7 cellular contexts compared by ENCODE assay signal in the genomic region with DNA sequence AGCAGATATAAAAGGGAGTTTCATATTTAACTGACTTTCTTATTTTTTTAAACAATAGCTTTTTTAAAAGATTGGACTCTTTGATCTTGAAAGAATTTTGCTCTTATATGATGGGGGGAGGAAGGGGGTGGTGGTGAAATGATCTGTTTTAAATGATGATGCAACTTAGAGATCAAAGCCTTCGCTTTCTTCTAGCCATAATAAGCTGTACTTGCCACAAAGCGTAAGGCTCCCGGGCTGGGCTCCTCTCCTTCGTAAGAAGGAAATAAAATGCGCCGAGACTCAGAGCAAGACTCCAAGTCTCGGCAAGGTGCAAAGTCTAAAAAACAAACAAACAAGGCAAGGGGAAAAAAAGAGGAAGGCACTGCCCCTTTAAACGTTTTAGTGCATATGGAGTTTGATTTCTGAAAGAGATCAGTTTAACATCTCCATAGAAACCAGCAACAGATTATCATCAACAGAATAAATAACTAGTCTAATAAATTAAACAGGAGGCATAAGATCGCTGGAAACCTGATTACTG. TPM values are rescaled to one million over a fixed set of nuclear protein-coding genes. Genes with fewer than 3 reads are reported as not detected.
DNase-seq lines count a peak whose midpoint lies in the region; ATAC-seq, FAIRE-seq and TF ChIP-seq lines count a peak whose summit lies in the region.

No MANE protein-coding gene starts in this region.

- H4K12ac ChIP-seq in trophoblast cell (ENCODE audit: low read depth, low read length): no peak overlapping the region

- H3K27me3 ChIP-seq in H1 (replicated peaks in 1 of 4; ENCODE audit: control insufficient read depth in 3 of 4, extremely low read depth in 1 of 4, insufficient read depth in 3 of 4, low read length in 3 of 4): peaks cover 9 to 27% (median 21%) of the 10 kb centered on the region in 4 experiments; a peak in 6 of 7 replicates
- peaks cover 32% of the 10 kb centered on the region for H3K27me3 ChIP-seq in trophoblast cell (ENCODE audit: insufficient read depth, low read length)

- TF ChIP-seq CTCF in H1 (IDR thresholded peaks at IDR 0.05; ENCODE audit: control extremely low read depth in 1 of 3, insufficient read depth in 1 of 3, low read depth in 1 of 3, low read length in 3 of 3): no peak

- peaks cover 0 to 2% of the 10 kb centered on the region in 2 experiments for H4K20me1 ChIP-seq in H1 (replicated peaks in 1 of 2; ENCODE audit: control insufficient read depth in 1 of 2, insufficient read depth in 2 of 2, low read length in 2 of 2)

- 4% methylated on average over 9 of the region's 9 CpGs; no CpG with 5 or more reads in 1 of the 2 experiments for WGBS in H1 (ENCODE audit: extremely low coverage in 1 of 2, insufficient coverage in 1 of 2, insufficient read length in 1 of 2, insufficient replicate concordance in 2 of 2, low coverage in 1 of 2, low lambda C conversion rate in 2 of 2, missing lambda C conversion rate in 1 of 2), 2 experiments
- no CpG with 5 or more reads among the region's 9 CpGs for WGBS in trophoblast cell (ENCODE audit: extremely low coverage, insufficient coverage, insufficient read length)

- peak overlapping the region; percentile 98 to 99 for H3K4me2 ChIP-seq in H1 (ENCODE audit: insufficient read depth in 1 of 2, low read depth in 2 of 2, low read length in 2 of 2)
- H3K4me2 ChIP-seq in trophoblast cell (ENCODE audit: low read length): peak overlapping the region; percentile 49

- H3K36me3 ChIP-seq in H1 (ENCODE audit: control insufficient read depth in 2 of 4, insufficient read depth in 4 of 4, low read length in 3 of 4): no peaks in the 10 kb centered on the region
- no peaks in the 10 kb centered on the region for H3K36me3 ChIP-seq in trophoblast cell (ENCODE audit: control insufficient read depth in 1 of 2, insufficient read depth in 2 of 2, low read length in 2 of 2)

- H3K4me3 ChIP-seq in H1 (ENCODE audit: extremely low read depth in 1 of 4, insufficient read depth in 2 of 4, low read depth in 3 of 4, low read length in 4 of 4) (peak overlapping the region; percentile 27 to 82 (median 58); a peak in 7 of 8 replicates), trophoblast cell (ENCODE audit: low read depth, low read length) (no peak overlapping the region)

- no peak for TF ChIP-seq EP300 in H1 (IDR thresholded peaks at IDR 0.05; ENCODE audit: borderline replicate concordance in 1 of 2, low read depth in 2 of 2, low read length in 2 of 2)

- POLR2A ChIA-PET in H1 (lab: Charles Lee; ENCODE audit: partially characterized antibody): interaction anchor here (0.7 to 1.1 kb wide), 3 partner anchors 22 to 787 kb away, joined by 3 to 4 read pairs (median 3); no protein-coding TSS in a partner anchor

- H3K18ac ChIP-seq in H1 (ENCODE audit: extremely low read depth, low read length) (no peak overlapping the region), trophoblast cell (ENCODE audit: low read length) (no peak overlapping the region)

- H2BK120ac ChIP-seq in H1 (replicated peaks; ENCODE audit: low read depth, low read length) (no peak overlapping the region), trophoblast cell (ENCODE audit: insufficient read depth, low read length, poor library complexity) (no peak overlapping the region)

- H3K56ac ChIP-seq in H1 (replicated peaks; ENCODE audit: insufficient read length, low read depth, low read length): no peak overlapping the region

- H2BK12ac ChIP-seq in H1 (ENCODE audit: low read depth, low read length): no peak overlapping the region
- no peak overlapping the region for H2BK12ac ChIP-seq in trophoblast cell (ENCODE audit: low read length)

- CTCF ChIA-PET in H1 (lab: Charles Lee; ENCODE audit: partially characterized antibody): interaction anchor here (0.6 to 2.4 kb wide), 19 partner anchors 17 to 190 kb away, joined by 3 to 11 read pairs (median 3); no protein-coding TSS in a partner anchor

- H3K4me1 ChIP-seq in H1 (replicated peaks in 1 of 4; ENCODE audit: control insufficient read depth in 3 of 4, insufficient read depth in 4 of 4, low read length in 3 of 4) (peaks cover 2 to 15% (median 9%) of the 10 kb centered on the region in 4 experiments), trophoblast cell (ENCODE audit: control insufficient read depth in 1 of 2, insufficient read depth in 2 of 2, low read length in 2 of 2) (peaks cover 11% of the 10 kb centered on the region in 2 experiments)

- no peak overlapping the region for H2AK5ac ChIP-seq in H1 (ENCODE audit: low read depth, low read length)
- no peak overlapping the region for H2AK5ac ChIP-seq in trophoblast cell (ENCODE audit: low read length)

- H4K91ac ChIP-seq in H1 (replicated peaks; ENCODE audit: insufficient read length, low read length) (no peak overlapping the region), trophoblast cell (ENCODE audit: low read depth, low read length) (no peak overlapping the region)

- H2BK15ac ChIP-seq in H1 (ENCODE audit: low read length): no peak overlapping the region

- no peak for ATAC-seq in GM21825 (IDR thresholded peaks at IDR 0.05; ENCODE audit: unreplicated experiment)
- no peak for ATAC-seq in HG03159 (IDR thresholded peaks at IDR 0.05; ENCODE audit: unreplicated experiment)

- H3K79me1 ChIP-seq in H1 (ENCODE audit: low read depth, low read length) (no peaks in the 10 kb centered on the region; the same call in 1 of the 2 replicates), trophoblast cell (ENCODE audit: low read length) (no peaks in the 10 kb centered on the region)

- H4K8ac ChIP-seq in H1 (ENCODE audit: extremely low read depth, insufficient read depth, low read length) (no peak overlapping the region), trophoblast cell (ENCODE audit: low read depth, low read length) (no peak overlapping the region)

- no peak for FAIRE-seq in H1 (lab: Jason Lieb, UNC)

- no peak for TF ChIP-seq RAD21 in H1 (IDR thresholded peaks at IDR 0.05 in 1 of 2, conservative IDR thresholded peaks at IDR 0.05 in 1 of 2; ENCODE audit: low read depth in 2 of 2, low read length in 2 of 2)

- H2AFZ ChIP-seq in H1 (ENCODE audit: low read length): no peak overlapping the region
- H2AFZ ChIP-seq in trophoblast cell (ENCODE audit: insufficient read depth, low read length, poor library complexity): no peak overlapping the region

- H3K14ac ChIP-seq in H1 (ENCODE audit: insufficient read length): no peak overlapping the region
- no peak overlapping the region for H3K14ac ChIP-seq in trophoblast cell (ENCODE audit: low read length)

- TF ChIP-seq POLR2A in H1 (IDR thresholded peaks at IDR 0.05; ENCODE audit: control extremely low read depth in 1 of 2, low read depth in 2 of 2, low read length in 2 of 2): no peak

- H3K23me2 ChIP-seq in H1 (ENCODE audit: low read depth, low read length): peaks cover 17% of the 10 kb centered on the region; the same call in 1 of the 2 replicates

- H2BK20ac ChIP-seq in H1 (ENCODE audit: low read length): no peak overlapping the region

- no peak overlapping the region for H4K5ac ChIP-seq in H1 (ENCODE audit: insufficient read length, low read depth, low read length)

- H3K23ac ChIP-seq in H1 (ENCODE audit: insufficient read length) (no peak overlapping the region), trophoblast cell (ENCODE audit: low read length) (no peak overlapping the region)

- no peak overlapping the region for H3K27ac ChIP-seq in H1 (ENCODE audit: low read depth, low read length)
- no peak overlapping the region for H3K27ac ChIP-seq in trophoblast cell (ENCODE audit: low read depth, low read length)

- peak; percentile 35 for DNase-seq in ELF-1 (ENCODE audit: low read depth, low spot score)
- DNase-seq in NCI-H226: peak; percentile 17
- no peak for DNase-seq in H1 (ENCODE audit: low read depth in 1 of 2, low spot score in 2 of 2)
- DNase-seq in trophoblast cell: peak in 1 of 2 donors; percentile 21
- no peak for DNase-seq in activated CD4-positive, alpha-beta T cell treated with anti-CD3 and anti-CD28 coated beads, Interleukin-2, amount 50 U/mL, for 48 hours

- H3K4ac ChIP-seq in H1 (replicated peaks; ENCODE audit: insufficient read length, low read depth, low read length): no peak overlapping the region
- no peak overlapping the region for H3K4ac ChIP-seq in trophoblast cell (ENCODE audit: low read depth, low read length)

- H3K9ac ChIP-seq in H1 (replicated peaks in 1 of 4; ENCODE audit: extremely low read depth in 1 of 4, low read depth in 3 of 4, low read length in 3 of 4): no peak overlapping the region
- H3K9ac ChIP-seq in trophoblast cell (ENCODE audit: low read length): no peak overlapping the region

- no peaks in the 10 kb centered on the region for H3K79me2 ChIP-seq in H1 (ENCODE audit: control insufficient read depth in 1 of 2, insufficient read depth in 2 of 2, low read length in 2 of 2)
- H3K79me2 ChIP-seq in trophoblast cell (ENCODE audit: control insufficient read depth, insufficient read depth, low read length, poor library complexity): no peaks in the 10 kb centered on the region

- H2BK5ac ChIP-seq in H1 (ENCODE audit: low read depth, low read length) (no peak overlapping the region), trophoblast cell (ENCODE audit: low read depth, low read length, poor library complexity) (no peak overlapping the region)

- H3K9me3 ChIP-seq in H1 (ENCODE audit: insufficient read depth in 2 of 2, low read depth in 1 of 2, low read length in 1 of 2) (no peaks in the 10 kb centered on the region), trophoblast cell (ENCODE audit: insufficient read depth, low read depth, low read length) (peaks cover 8% of the 10 kb centered on the region)

TF ChIP-seq in H1, 55 proteins besides CTCF, POLR2A, EP300 and RAD21 (continues in another document):
- TF ChIP-seq NANOG (IDR thresholded peaks at IDR 0.05; ENCODE audit: insufficient read depth, low read depth, low read length, poor library complexity, severe bottlenecking) (no peak), EZH2 (IDR thresholded peaks at IDR 0.05; ENCODE audit: low read depth, low read length, severe bottlenecking) (no peak), CEBPB (IDR thresholded peaks at IDR 0.05; ENCODE audit: low read depth, low read length) (peak; percentile 77), EGR1 (IDR thresholded peaks at IDR 0.05; ENCODE audit: borderline replicate concordance, low read depth, low read length) (no peak)
- TF ChIP-seq, protein P1, sequence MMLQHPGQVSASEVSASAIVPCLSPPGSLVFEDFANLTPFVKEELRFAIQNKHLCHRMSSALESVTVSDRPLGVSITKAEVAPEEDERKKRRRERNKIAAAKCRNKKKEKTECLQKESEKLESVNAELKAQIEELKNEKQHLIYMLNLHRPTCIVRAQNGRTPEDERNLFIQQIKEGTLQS (IDR thresholded peaks at IDR 0.05; ENCODE audit: insufficient read depth, low read depth, low read length): peak; percentile 30; the same call in 1 of the 2 replicates

RNA-seq across cellular contexts. Expression of a gene that starts 3.3 kb away (rescaled TPM):
- total RNA-seq in H1 (2021; fragmentation: NEBNext Ultra II Directional; extraction: Animal tissue kit (Norgen Biotek cat#: 25700)): 6.1 and 7.7 TPM in 2 replicates
- 4.4 and 5.9 TPM in 2 replicates for polyA plus RNA-seq in H1 (2011; rRNA removed)
- 3.6 TPM for polyA plus RNA-seq in H1 (2011; cell fraction: cytosol; rRNA removed)
- 10.1 TPM for polyA plus RNA-seq in H1 (2011; cell fraction: nucleus; rRNA removed)
- polyA plus RNA-seq in H1 (2012, experiment 1 of 2): 2.2 to 4.5 TPM (median 4.3 TPM) in 4 replicates
- polyA plus RNA-seq in H1 (2012, experiment 2 of 2): 2.9 TPM
- polyA plus RNA-seq in H1 (2013, experiment 1 of 2): 6.5 TPM
- polyA plus RNA-seq in H1 (2013, experiment 2 of 2): 6.3 TPM
- polyA minus RNA-seq in H1 (2011; rRNA and poly(A)+ RNA removed): 3.9 and 5.8 TPM in 2 replicates
- polyA minus RNA-seq in H1 (2011; cell fraction: cytosol; rRNA and poly(A)+ RNA removed): 5.8 TPM
- polyA minus RNA-seq in H1 (2011; cell fraction: nucleus; rRNA and poly(A)+ RNA removed): 10.2 TPM
- 4.4 and 4.8 TPM in 2 replicates for polyA plus RNA-seq in trophoblast cell (2013)

Comparison
In these comparisons a context has a peak if more than half of its experiments do, and no peak if none do; other contexts are left out.
1. DNase-seq: peak in ELF-1 (single experiment) and NCI-H226 (single experiment); none in H1 (0 of 2) and activated CD4-positive, alpha-beta T cell treated with anti-CD3 and anti-CD28 coated beads, Interleukin-2, amount 50 U/mL, for 48 hours (0 of 2).